ENCODE assay signal across 15 cellular contexts in the genomic region with DNA sequence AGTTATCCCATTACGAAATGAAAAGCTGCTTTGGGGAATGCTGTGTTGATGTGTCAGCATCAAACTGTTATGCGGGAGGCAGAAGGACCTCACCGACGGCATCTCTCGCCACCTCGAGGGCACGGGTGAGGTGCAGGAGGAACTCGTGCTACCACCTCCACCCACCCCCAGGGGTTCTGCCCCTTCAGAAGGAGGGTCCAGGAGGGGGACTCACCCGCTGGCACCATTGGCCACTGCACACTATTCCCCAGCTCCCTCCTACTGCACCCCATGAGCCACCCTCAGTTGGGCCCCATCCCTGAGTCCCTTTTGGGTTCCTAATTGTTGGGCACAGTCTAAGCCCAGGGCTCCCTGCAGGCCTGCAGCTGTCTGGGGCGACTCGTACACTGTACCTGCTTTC.
"Had no signal": no experiment of that assay in that cellular context is flagged by ENCODE, and none has a peak within 500 bp of the region (broad histone marks: within the 10 kb centered on the region; RNA-seq: fewer than 3 reads in every experiment).

No MANE protein-coding gene starts in this region.

- H3K4me3 Mint-ChIP-seq: activated B cell treated with CpG ODN at 0.5 μM for 24 hours; activated naive CD8-positive, alpha-beta T cell treated with anti-CD3 and anti-CD28 coated beads for 36 hours; stimulated activated naive B cell treated with anti-CD40 and anti-IgM and Interleukin-4, amounts not matched to agents 10 μg/mL and 1 μg/mL and 100 μg/mL, for 72 hours; T-cell had no signal

- H3K4me1 Mint-ChIP-seq: activated B cell treated with CpG ODN at 0.5 μM for 24 hours; activated naive CD8-positive, alpha-beta T cell treated with anti-CD3 and anti-CD28 coated beads for 36 hours; stimulated activated naive B cell treated with anti-CD40 and anti-IgM and Interleukin-4, amounts not matched to agents 10 μg/mL and 1 μg/mL and 100 μg/mL, for 72 hours; T-cell had no signal

- DNase-seq: activated B cell treated with CpG ODN at 0.5 μM for 24 hours; activated CD4-positive, alpha-beta T cell treated with anti-CD3 and anti-CD28 coated beads, Interleukin-2, amount 50 U/mL, for 1 hour; activated gamma-delta T cell; activated naive CD8-positive, alpha-beta T cell treated with anti-CD3 and anti-CD28 coated beads for 36 hours; activated T-cell treated with anti-CD3 and anti-CD28 coated beads, Interleukin-2, amount 50 U/mL, for 48 hours; brain microvascular endothelial cell; mesenchymal stem cell; stimulated activated naive B cell treated with anti-CD40 and anti-IgM and Interleukin-4, amounts not matched to agents 10 μg/mL and 1 μg/mL and 100 μg/mL, for 72 hours; T-cell had no signal

- H3K27me3 ChIP-seq: brain microvascular endothelial cell, dorsolateral prefrontal cortex, left lung, tibial nerve had no signal

- H3K36me3 Mint-ChIP-seq: T-cell had no signal

- H3K4me1 ChIP-seq: esophagus muscularis mucosa, left lung, parathyroid adenoma, tibial nerve had no signal

- H3K4me3 ChIP-seq: dorsolateral prefrontal cortex, esophagus muscularis mucosa, left lung, smooth muscle cell, tibial nerve had no signal

- H3K9ac ChIP-seq: parathyroid adenoma had no signal

- ATAC-seq: left lung; stimulated activated naive B cell treated with anti-CD40 and anti-IgM and Interleukin-4, amounts not matched to agents 10 μg/mL and 1 μg/mL and 100 μg/mL, for 72 hours; T-cell had no signal

- H3K36me3 ChIP-seq: brain microvascular endothelial cell, esophagus muscularis mucosa, left lung, tibial nerve had no signal

- H3K27me3 Mint-ChIP-seq: activated B cell treated with CpG ODN at 0.5 μM for 24 hours had no signal

- H3K27ac Mint-ChIP-seq: activated B cell treated with CpG ODN at 0.5 μM for 24 hours; activated naive CD8-positive, alpha-beta T cell treated with anti-CD3 and anti-CD28 coated beads for 36 hours; stimulated activated naive B cell treated with anti-CD40 and anti-IgM and Interleukin-4, amounts not matched to agents 10 μg/mL and 1 μg/mL and 100 μg/mL, for 72 hours; T-cell had no signal

- H3K27ac ChIP-seq: brain microvascular endothelial cell, dorsolateral prefrontal cortex, esophagus muscularis mucosa, left lung, parathyroid adenoma, tibial nerve had no signal
